In the genomic region with DNA sequence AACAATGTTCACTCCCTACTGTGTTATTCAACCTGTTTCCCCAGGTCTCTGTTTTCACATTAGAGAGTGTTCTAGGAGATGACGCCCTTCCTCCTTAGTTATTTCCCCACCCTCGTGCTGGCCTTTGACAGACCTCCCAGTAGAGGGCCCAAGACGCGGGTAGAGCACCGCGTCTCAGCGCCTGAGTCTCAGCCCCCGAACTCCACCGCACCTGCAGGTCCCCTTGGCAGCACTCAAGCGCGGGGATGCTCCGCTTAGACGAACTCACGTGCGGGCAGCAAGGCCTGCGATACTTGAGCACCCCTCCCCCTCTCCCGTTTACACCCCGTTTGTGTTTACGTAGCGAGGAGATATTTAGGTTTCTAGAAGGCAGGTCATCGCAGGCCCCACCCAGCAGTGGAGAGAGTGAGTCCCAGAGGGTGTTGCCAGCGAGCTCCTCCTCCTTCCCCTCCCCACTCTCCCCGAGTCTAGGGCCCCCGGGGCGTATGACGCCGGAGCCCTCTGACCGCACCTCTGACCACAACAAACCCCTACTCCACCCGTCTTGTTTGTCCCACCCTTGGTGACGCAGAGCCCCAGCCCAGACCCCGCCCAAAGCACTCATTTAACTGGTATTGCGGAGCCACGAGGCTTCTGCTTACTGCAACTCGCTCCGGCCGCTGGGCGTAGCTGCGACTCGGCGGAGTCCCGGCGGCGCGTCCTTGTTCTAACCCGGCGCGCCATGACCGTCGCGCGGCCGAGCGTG, we compare ENCODE assay signal across 8 cellular contexts. TPM values are rescaled to one million over a fixed set of nuclear protein-coding genes. Genes with fewer than 3 reads are reported as not detected.
DNase-seq lines count a peak whose midpoint lies in the region; TF ChIP-seq lines count a peak whose summit lies in the region.

A gene with protein sequence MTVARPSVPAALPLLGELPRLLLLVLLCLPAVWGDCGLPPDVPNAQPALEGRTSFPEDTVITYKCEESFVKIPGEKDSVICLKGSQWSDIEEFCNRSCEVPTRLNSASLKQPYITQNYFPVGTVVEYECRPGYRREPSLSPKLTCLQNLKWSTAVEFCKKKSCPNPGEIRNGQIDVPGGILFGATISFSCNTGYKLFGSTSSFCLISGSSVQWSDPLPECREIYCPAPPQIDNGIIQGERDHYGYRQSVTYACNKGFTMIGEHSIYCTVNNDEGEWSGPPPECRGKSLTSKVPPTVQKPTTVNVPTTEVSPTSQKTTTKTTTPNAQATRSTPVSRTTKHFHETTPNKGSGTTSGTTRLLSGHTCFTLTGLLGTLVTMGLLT (plus strand): TSS at position 634 of the 745 bp plus-strand sequence. CDS start 88 bp downstream, at position 722.

- H3K36me3 Mint-ChIP-seq in neural crest cell (ENCODE audit: low read depth): no peaks in the 10 kb centered on the region

- H3K4me3 Mint-ChIP-seq in neural crest cell: peak within 1 kb of the TSS; percentile 96

- TF ChIP-seq CTCF in LNCaP clone FGC (IDR thresholded peaks at IDR 0.05; ENCODE audit: control insufficient read depth, extremely low read depth, insufficient read depth) (0 out of 2 replicates have a peak, but pooled peaks have one; percentile 20), fibroblast of villous mesenchyme (IDR thresholded peaks at IDR 0.05; ENCODE audit: insufficient read depth, low read depth, low read length) (peak; percentile 12), neural crest cell (conservative IDR thresholded peaks at IDR 0.05) (peak; percentile 50)

- H3K4me3 ChIP-seq in LNCaP clone FGC (ENCODE audit: low read depth, low read length): peak within 1 kb of the TSS; percentile 42
- peak within 1 kb of the TSS; percentile 74 for H3K4me3 ChIP-seq in fibroblast of villous mesenchyme (ENCODE audit: low read depth, low read length)
- H3K4me3 ChIP-seq in stomach smooth muscle (ENCODE audit: low read length in 2 of 2): peak within 1 kb of the TSS; percentile 83 to 89

- H3K4me1 Mint-ChIP-seq in neural crest cell: peaks cover 15% of the 10 kb centered on the region

- H3K27me3 ChIP-seq in stomach smooth muscle (ENCODE audit: control insufficient read depth in 1 of 2, insufficient read depth in 2 of 2, low read length in 2 of 2): no peaks in the 10 kb centered on the region

- peak within 1 kb of the TSS; percentile 81 for H3K27ac ChIP-seq in stomach smooth muscle (ENCODE audit: low read length)

- H3K9ac ChIP-seq in stomach smooth muscle (ENCODE audit: low read length in 2 of 2): peak within 1 kb of the TSS; percentile 90

- H3K9me3 Mint-ChIP-seq in neural crest cell: no peaks in the 10 kb centered on the region

- peaks cover 0 to 4% of the 10 kb centered on the region in 2 donors for H3K36me3 ChIP-seq in stomach smooth muscle (ENCODE audit: control insufficient read depth in 2 of 2, insufficient read depth in 2 of 2, low read length in 2 of 2)

- H3K4me1 ChIP-seq in stomach smooth muscle (ENCODE audit: control insufficient read depth, insufficient read depth, low read length): peaks cover 12% of the 10 kb centered on the region

- H3K27me3 Mint-ChIP-seq in neural crest cell (ENCODE audit: low read depth): peaks cover 54% of the 10 kb centered on the region

- DNase-seq in ELR (ENCODE audit: low read depth): peak; percentile 99
- peak; percentile 86 for DNase-seq in GOT3 (lab: John Stamatoyannopoulos, UW)
- no peak for DNase-seq in LNCaP clone FGC (ENCODE audit: low read depth)
- DNase-seq in SIG-M5 treated with dmso at 0.1 percent for 504 hours (lab: John Stamatoyannopoulos, UW; ENCODE audit: unreplicated experiment): peak; percentile 100
- DNase-seq in activated gamma-delta T cell treated with anti-CD3 and anti-CD28 coated beads, Interleukin-2, amount 50 U/mL, for 16 hours (ENCODE audit: low read depth): peak; percentile 99
- DNase-seq in fibroblast of villous mesenchyme (ENCODE audit: low read depth): peak; percentile 98
- DNase-seq in neural crest cell (ENCODE audit: low read depth, low spot score): peak; percentile 68

- no peaks in the 10 kb centered on the region for H3K9me3 ChIP-seq in stomach smooth muscle (ENCODE audit: control insufficient read depth in 2 of 2, low read length in 2 of 2)

- peak within 1 kb of the TSS; percentile 94 for H3K27ac Mint-ChIP-seq in neural crest cell (ENCODE audit: unreplicated experiment)

RNA-seq across cellular contexts. Expression of the gene that starts here (rescaled TPM):
- total RNA-seq in fibroblast of villous mesenchyme: 29.4 and 43.5 TPM in 2 replicates
- total RNA-seq in neural crest cell: 4.0 and 4.5 TPM in 2 replicates
